In genomic region chr12:123120452-123121166, GRCh38 we compare ENCODE assay signal across 8 cellular contexts. TPM values are rescaled to one million over a fixed set of nuclear protein-coding genes. Genes with fewer than 3 reads are reported as not detected.
DNase-seq lines count a peak whose midpoint lies in the region; ATAC-seq and TF ChIP-seq lines count a peak whose summit lies in the region.

No MANE protein-coding gene starts in this region.

- no peak overlapping the region for H3K4me3 ChIP-seq in Panc1 (ENCODE audit: low read depth in 2 of 2, low read length in 2 of 2)
- H3K4me3 ChIP-seq in tibial artery = no peak overlapping the region

- H3K36me3 ChIP-seq in Panc1 (ENCODE audit: control insufficient read depth, insufficient read depth, low read length) (no peaks in the 10 kb centered on the region), tibial artery (no peaks in the 10 kb centered on the region)

- ATAC-seq in HG02571 (IDR thresholded peaks at IDR 0.05; ENCODE audit: unreplicated experiment) (peak; percentile 17), Panc1 (peak; percentile 57)

- CTCF ChIA-PET in Panc1 (lab: Charles Lee) = interaction anchor here (0.6 kb wide), 1 partner anchor 45 kb away, joined by 12 read pairs; no protein-coding TSS in a partner anchor

- H3K4me3 Mint-ChIP-seq in glutamatergic neuron (ENCODE audit: unreplicated experiment) = no peak overlapping the region

- H3K27ac Mint-ChIP-seq in glutamatergic neuron (ENCODE audit: unreplicated experiment) = peak overlapping the region; percentile 17

- BruUV-seq in Panc1 (replicated peaks; lab: Mats Ljungman, UMichigan) = no TSS peak

- no peaks in the 10 kb centered on the region for H3K27me3 Mint-ChIP-seq in glutamatergic neuron (ENCODE audit: unreplicated experiment)

- H3K27me3 ChIP-seq in Panc1 (ENCODE audit: control insufficient read depth, insufficient read depth, low read length) = no peaks in the 10 kb centered on the region
- H3K27me3 ChIP-seq in tibial artery = no peaks in the 10 kb centered on the region

- peaks cover 14% of the 10 kb centered on the region for H3K4me1 Mint-ChIP-seq in glutamatergic neuron (ENCODE audit: low read depth, unreplicated experiment)

- POLR2A ChIA-PET in Panc1 (lab: Charles Lee) = no interaction called here

- H3K27ac ChIP-seq in Panc1 (ENCODE audit: low read length) (no peak overlapping the region), tibial artery (no peak overlapping the region)

- intact Hi-C loops in Panc1 (cut with micrococcal nuclease; ENCODE audit: unreplicated experiment) (no loop called here), tibial artery (cut with DNase I; ENCODE audit: low total_unique reads) (no loop called here)

- TF ChIP-seq CTCF in Panc1 (IDR thresholded peaks at IDR 0.05) (no peak), glutamatergic neuron (IDR thresholded peaks at IDR 0.05; ENCODE audit: partially characterized antibody, unreplicated experiment) (no peak), tibial artery (IDR thresholded peaks at IDR 0.05) (no peak)

- H3K36me3 Mint-ChIP-seq in glutamatergic neuron (ENCODE audit: unreplicated experiment) = no peaks in the 10 kb centered on the region

- no peaks in the 10 kb centered on the region for H3K9me3 ChIP-seq in Panc1 (ENCODE audit: control insufficient read depth, insufficient read depth, low read depth, low read length)
- H3K9me3 ChIP-seq in tibial artery = no peaks in the 10 kb centered on the region

- peak; percentile 88 for DNase-seq in DMS153 (lab: John Stamatoyannopoulos, UW)
- DNase-seq in Panc1 (ENCODE audit: low read depth, low spot score) = no peak
- DNase-seq in glutamatergic neuron = no peak
- DNase-seq in globus pallidus (ENCODE audit: low spot score) = no peak
- DNase-seq in NCI-H446 (lab: John Stamatoyannopoulos, UW) = no peak
- DNase-seq in glomerular visceral epithelial cell (ENCODE audit: extremely low spot score) = no peak
- no peak for DNase-seq in tibial artery

- H3K4me1 ChIP-seq in Panc1 (ENCODE audit: control insufficient read depth, insufficient read depth, low read length) (0 out of 2 replicates have a peak, but pooled peaks cover 6% of the 10 kb centered on the region), tibial artery (peaks cover 3 to 13% (median 10%) of the 10 kb centered on the region in 4 donors)

- H3K9me3 Mint-ChIP-seq in glutamatergic neuron (ENCODE audit: unreplicated experiment) = peaks cover 3% of the 10 kb centered on the region

- in situ Hi-C loops in Panc1 (cut with HindIII; ENCODE audit: low pct_unique_long_range_greater_than_20kb, low sequenced_read_pairs) = no loop called here

RNA-seq across cellular contexts. Expression of gene PITPNM2, which starts 30.3 kb away (rescaled TPM):
- 26.4 TPM for total RNA-seq in Panc1 (2021; ENCODE audit: unreplicated experiment)
- 25.3 TPM for polyA plus RNA-seq in Panc1 (2012; ENCODE audit: insufficient read length)
- total RNA-seq in glutamatergic neuron (ENCODE audit: unreplicated experiment) = 19.6 TPM
